10 cellular contexts compared by ENCODE assay signal in the genomic region with DNA sequence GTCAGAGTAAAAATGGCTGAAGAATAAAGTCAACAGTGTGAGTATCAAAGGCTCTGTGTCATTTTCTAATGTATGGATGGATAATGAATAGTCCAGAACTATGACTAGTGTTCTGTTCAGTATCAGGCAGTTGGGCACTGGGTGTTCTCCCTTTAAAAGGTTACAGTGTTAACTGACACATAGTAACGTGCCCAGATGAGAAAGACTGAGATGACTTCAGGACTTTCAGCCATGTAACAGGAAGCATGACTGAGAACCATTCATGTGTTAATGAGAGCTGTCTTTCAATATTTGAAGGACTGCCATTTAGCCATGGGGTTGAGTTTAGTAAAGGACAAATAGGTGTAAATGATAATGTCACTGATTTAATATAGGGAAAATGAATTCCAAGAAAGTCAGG.
DNase-seq lines count a peak whose midpoint lies in the region; ATAC-seq and TF ChIP-seq lines count a peak whose summit lies in the region.
"Had no signal": no experiment of that assay in that cellular context is flagged by ENCODE, and none has a peak within 500 bp of the region (broad histone marks: within the 10 kb centered on the region; RNA-seq: fewer than 3 reads in every experiment).

No MANE protein-coding gene starts in this region.

- H3K27ac Mint-ChIP-seq in activated naive CD8-positive, alpha-beta T cell treated with anti-CD3 and anti-CD28 coated beads, Interleukin-2, amount 50 U/mL, for 24 hours, result no peak overlapping the region
- H3K27ac Mint-ChIP-seq in activated naive CD8-positive, alpha-beta T cell treated with anti-CD3 and anti-CD28 coated beads for 36 hours, result no peak overlapping the region
- H3K27ac Mint-ChIP-seq: activated naive CD4-positive, alpha-beta T cell treated with anti-CD3 and anti-CD28 coated beads, Interleukin-2, amount 50 U/mL, for 24 hours; B cell had no signal

- H3K27me3 ChIP-seq in thyroid gland, result no peaks in the 10 kb centered on the region

- H3K27ac ChIP-seq in thyroid gland, result peak overlapping the region; percentile 48 to 75 (median 72)
- no peak overlapping the region for H3K27ac ChIP-seq in substantia nigra (ENCODE audit: low read depth, low read length, poor library complexity, severe bottlenecking)

- no peaks in the 10 kb centered on the region for H3K9me3 Mint-ChIP-seq in activated naive CD8-positive, alpha-beta T cell treated with anti-CD3 and anti-CD28 coated beads, Interleukin-2, amount 50 U/mL, for 24 hours
- H3K9me3 Mint-ChIP-seq in activated naive CD8-positive, alpha-beta T cell treated with anti-CD3 and anti-CD28 coated beads for 36 hours, result no peaks in the 10 kb centered on the region
- H3K9me3 Mint-ChIP-seq: activated naive CD4-positive, alpha-beta T cell treated with anti-CD3 and anti-CD28 coated beads, Interleukin-2, amount 50 U/mL, for 24 hours had no signal

- no peaks in the 10 kb centered on the region for H3K4me1 Mint-ChIP-seq in activated naive CD8-positive, alpha-beta T cell treated with anti-CD3 and anti-CD28 coated beads, Interleukin-2, amount 50 U/mL, for 24 hours
- H3K4me1 Mint-ChIP-seq in activated naive CD8-positive, alpha-beta T cell treated with anti-CD3 and anti-CD28 coated beads for 36 hours, result no peaks in the 10 kb centered on the region
- H3K4me1 Mint-ChIP-seq: activated naive CD4-positive, alpha-beta T cell treated with anti-CD3 and anti-CD28 coated beads, Interleukin-2, amount 50 U/mL, for 24 hours; B cell had no signal

- H3K4me3 Mint-ChIP-seq in activated naive CD8-positive, alpha-beta T cell treated with anti-CD3 and anti-CD28 coated beads, Interleukin-2, amount 50 U/mL, for 24 hours, result no peak overlapping the region
- H3K4me3 Mint-ChIP-seq in activated naive CD8-positive, alpha-beta T cell treated with anti-CD3 and anti-CD28 coated beads for 36 hours, result no peak overlapping the region
- H3K4me3 Mint-ChIP-seq: activated naive CD4-positive, alpha-beta T cell treated with anti-CD3 and anti-CD28 coated beads, Interleukin-2, amount 50 U/mL, for 24 hours; B cell had no signal

- H3K36me3 ChIP-seq in thyroid gland, result no peaks in the 10 kb centered on the region

- intact Hi-C loops in thyroid gland (cut with DNase I), result no loop called here

- 24 to 28% methylated on average over 1 of the region's 1 CpG for WGBS in thyroid gland, 2 donors

- peaks cover 23 to 29% of the 10 kb centered on the region in 2 donors for H3K4me1 ChIP-seq in thyroid gland

- TF ChIP-seq POLR2A in thyroid gland (IDR thresholded peaks at IDR 0.05), result peak in 1 of 2 donors; percentile 13

- no peaks in the 10 kb centered on the region for H3K9me3 ChIP-seq in thyroid gland

- peak; percentile 43 for ATAC-seq in activated naive CD8-positive, alpha-beta T cell treated with anti-CD3 and anti-CD28 coated beads, Interleukin-2, amount 50 U/mL, for 24 hours
- ATAC-seq in HG02943 (IDR thresholded peaks at IDR 0.05; ENCODE audit: low read depth, unreplicated experiment), result peak; percentile 82

- H3K4me3 ChIP-seq in thyroid gland (replicated peaks in 1 of 3), result no peak overlapping the region

- no peak for TF ChIP-seq CTCF in thyroid gland (IDR thresholded peaks at IDR 0.05)

- H3K27me3 Mint-ChIP-seq in activated naive CD8-positive, alpha-beta T cell treated with anti-CD3 and anti-CD28 coated beads, Interleukin-2, amount 50 U/mL, for 24 hours, result no peaks in the 10 kb centered on the region
- H3K27me3 Mint-ChIP-seq in activated naive CD8-positive, alpha-beta T cell treated with anti-CD3 and anti-CD28 coated beads for 36 hours, result no peaks in the 10 kb centered on the region
- H3K27me3 Mint-ChIP-seq: activated naive CD4-positive, alpha-beta T cell treated with anti-CD3 and anti-CD28 coated beads, Interleukin-2, amount 50 U/mL, for 24 hours; B cell had no signal

- H3K36me3 Mint-ChIP-seq in activated naive CD8-positive, alpha-beta T cell treated with anti-CD3 and anti-CD28 coated beads, Interleukin-2, amount 50 U/mL, for 24 hours (ENCODE audit: low read depth), result no peaks in the 10 kb centered on the region
- H3K36me3 Mint-ChIP-seq in activated naive CD8-positive, alpha-beta T cell treated with anti-CD3 and anti-CD28 coated beads for 36 hours, result no peaks in the 10 kb centered on the region
- H3K36me3 Mint-ChIP-seq: activated naive CD4-positive, alpha-beta T cell treated with anti-CD3 and anti-CD28 coated beads, Interleukin-2, amount 50 U/mL, for 24 hours had no signal

- DNase-seq in activated naive CD8-positive, alpha-beta T cell treated with anti-CD3 and anti-CD28 coated beads, Interleukin-2, amount 50 U/mL, for 24 hours, result no peak
- DNase-seq in activated naive CD8-positive, alpha-beta T cell treated with anti-CD3 and anti-CD28 coated beads for 36 hours, result no peak
- DNase-seq in NCI-H69 (lab: John Stamatoyannopoulos, UW) (peak; percentile 5), thyroid gland (peak; percentile 20 to 25), medulla oblongata (ENCODE audit: extremely low spot score) (no peak), substantia nigra (lab: John Stamatoyannopoulos, UW) (no peak), DMS79 treated with DMSO at 0.1 percent for 48 hours (lab: John Stamatoyannopoulos, UW) (no peak)

Comparison
In these comparisons a context has a peak if more than half of its experiments do, and no peak if none do; other contexts are left out.
1. DNase-seq: peak in NCI-H69 (single experiment) and thyroid gland (2 of 2); none in activated naive CD8-positive, alpha-beta T cell treated with anti-CD3 and anti-CD28 coated beads, Interleukin-2, amount 50 U/mL, for 24 hours (single experiment), activated naive CD8-positive, alpha-beta T cell treated with anti-CD3 and anti-CD28 coated beads for 36 hours (single experiment), medulla oblongata (single experiment), substantia nigra (0 of 49) and DMS79 treated with DMSO at 0.1 percent for 48 hours (single experiment).